20 cellular contexts compared by ENCODE assay signal in the genomic region with DNA sequence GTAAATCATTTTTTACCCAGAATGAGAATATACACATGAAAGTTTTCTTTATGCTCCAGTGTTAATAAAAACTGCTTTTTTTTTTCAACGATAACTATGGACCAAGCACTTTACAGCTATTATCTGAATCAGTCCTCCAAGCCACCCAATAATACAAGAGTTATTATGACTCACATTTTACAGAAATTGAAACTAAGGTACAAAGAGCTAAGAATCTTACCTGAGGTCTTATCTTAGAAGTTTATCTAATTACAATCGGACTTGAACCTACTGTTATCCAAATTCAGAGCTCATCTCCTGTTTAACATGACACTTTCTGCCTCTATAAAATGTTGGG. TPM values are rescaled to one million over a fixed set of nuclear protein-coding genes. Genes with fewer than 3 reads are reported as not detected.
DNase-seq lines count a peak whose midpoint lies in the region; ATAC-seq, FAIRE-seq and TF ChIP-seq lines count a peak whose summit lies in the region.
"Had no signal": no experiment of that assay in that cellular context is flagged by ENCODE, and none has a peak within 500 bp of the region (broad histone marks: within the 10 kb centered on the region; RNA-seq: fewer than 3 reads in every experiment).

No MANE protein-coding gene starts in this region.

- no peak for TF ChIP-seq EP300 in H1 (IDR thresholded peaks at IDR 0.05; ENCODE audit: borderline replicate concordance in 1 of 2, low read depth in 2 of 2, low read length in 2 of 2)
- TF ChIP-seq EP300 in esophagus muscularis mucosa (IDR thresholded peaks at IDR 0.05), result no peak

- H3K4me2 ChIP-seq in PC-3 (ENCODE audit: low read length) (peak overlapping the region; percentile 19), H1 (ENCODE audit: insufficient read depth in 1 of 2, low read depth in 2 of 2, low read length in 2 of 2) (peak overlapping the region; percentile 37 to 48; a peak in 3 of 4 replicates), parathyroid adenoma (ENCODE audit: low read length) (peak overlapping the region; percentile 5)
- H3K4me2 ChIP-seq: BLaER1 had no signal

- no peak overlapping the region for H2BK120ac ChIP-seq in H1 (replicated peaks; ENCODE audit: low read depth, low read length)

- TF ChIP-seq POLR2A in H1 (IDR thresholded peaks at IDR 0.05; ENCODE audit: control extremely low read depth in 1 of 2, low read depth in 2 of 2, low read length in 2 of 2) (no peak), adrenal gland (IDR thresholded peaks at IDR 0.05) (no peak), esophagus muscularis mucosa (IDR thresholded peaks at IDR 0.05; ENCODE audit: low read depth) (no peak)

- peaks cover 42% of the 10 kb centered on the region for H3K4me1 Mint-ChIP-seq in activated naive CD4-positive, alpha-beta T cell treated with anti-CD3 and anti-CD28 coated beads, Interleukin-2, amount 50 U/mL, for 24 hours
- H3K4me1 Mint-ChIP-seq in activated naive CD4-positive, alpha-beta T cell treated with anti-CD3 and anti-CD28 coated beads, Interleukin-2, amount 10 ng/mL, durations not matched to agents 7 days and 5 days, result peaks cover 30% of the 10 kb centered on the region

- no peak overlapping the region for H2BK20ac ChIP-seq in H1 (ENCODE audit: low read length)

- H3K9me3 Mint-ChIP-seq in activated naive CD4-positive, alpha-beta T cell treated with anti-CD3 and anti-CD28 coated beads, Interleukin-2, amount 50 U/mL, for 24 hours, result no peaks in the 10 kb centered on the region
- no peaks in the 10 kb centered on the region for H3K9me3 Mint-ChIP-seq in activated naive CD4-positive, alpha-beta T cell treated with anti-CD3 and anti-CD28 coated beads, Interleukin-2, amount 10 ng/mL, durations not matched to agents 7 days and 5 days
- H3K9me3 Mint-ChIP-seq: HFFc6, IgD-negative memory B cell had no signal

- no peaks in the 10 kb centered on the region for H3K79me2 ChIP-seq in PC-3 (ENCODE audit: low read length)
- no peaks in the 10 kb centered on the region for H3K79me2 ChIP-seq in H1 (ENCODE audit: control insufficient read depth in 1 of 2, insufficient read depth in 2 of 2, low read length in 2 of 2)
- H3K79me2 ChIP-seq in parathyroid adenoma, result no peaks in the 10 kb centered on the region

- no peak overlapping the region for H3K14ac ChIP-seq in H1 (ENCODE audit: insufficient read length)

- H3K4me1 ChIP-seq in PC-3 (ENCODE audit: insufficient read depth, low read length), result peaks cover 19% of the 10 kb centered on the region
- H3K4me1 ChIP-seq in H1 (replicated peaks in 1 of 4; ENCODE audit: control insufficient read depth in 3 of 4, insufficient read depth in 4 of 4, low read length in 3 of 4), result peaks cover 1 to 22% (median 15%) of the 10 kb centered on the region in 4 experiments; a peak in 6 of 7 replicates
- H3K4me1 ChIP-seq in parathyroid adenoma, result no peaks in the 10 kb centered on the region
- peaks cover 0 to 5% of the 10 kb centered on the region in 2 donors for H3K4me1 ChIP-seq in left lung
- H3K4me1 ChIP-seq in adrenal gland (replicated peaks in 1 of 2), result peaks cover 0 to 1% of the 10 kb centered on the region in 2 donors
- H3K4me1 ChIP-seq in esophagus muscularis mucosa, result peaks cover under 1 to 8% (median 7%) of the 10 kb centered on the region in 4 donors
- H3K4me1 ChIP-seq: uterus had no signal

- no peak for FAIRE-seq in H1 (lab: Jason Lieb, UNC)

- no peaks in the 10 kb centered on the region for H3K36me3 Mint-ChIP-seq in activated naive CD4-positive, alpha-beta T cell treated with anti-CD3 and anti-CD28 coated beads, Interleukin-2, amount 50 U/mL, for 24 hours
- H3K36me3 Mint-ChIP-seq in activated naive CD4-positive, alpha-beta T cell treated with anti-CD3 and anti-CD28 coated beads, Interleukin-2, amount 10 ng/mL, durations not matched to agents 7 days and 5 days, result no peaks in the 10 kb centered on the region
- H3K36me3 Mint-ChIP-seq: IgD-negative memory B cell had no signal

- H3K9me3 ChIP-seq in PC-3 (ENCODE audit: low read length) (no peaks in the 10 kb centered on the region), H1 (ENCODE audit: insufficient read depth in 2 of 2, low read depth in 1 of 2, low read length in 1 of 2) (no peaks in the 10 kb centered on the region), parathyroid adenoma (ENCODE audit: control insufficient read depth, low read length) (no peaks in the 10 kb centered on the region), left lung (no peaks in the 10 kb centered on the region), adrenal gland (replicated peaks in 1 of 3) (no peaks in the 10 kb centered on the region), esophagus muscularis mucosa (no peaks in the 10 kb centered on the region)
- H3K9me3 ChIP-seq: ascending aorta, BLaER1, mucosa of descending colon, uterus had no signal

- peak; percentile 18; the same call in 1 of the 2 replicates for ATAC-seq in PC-3
- no peak for ATAC-seq in left lung

- no peaks in the 10 kb centered on the region for H3K27me3 Mint-ChIP-seq in activated naive CD4-positive, alpha-beta T cell treated with anti-CD3 and anti-CD28 coated beads, Interleukin-2, amount 50 U/mL, for 24 hours
- no peaks in the 10 kb centered on the region for H3K27me3 Mint-ChIP-seq in activated naive CD4-positive, alpha-beta T cell treated with anti-CD3 and anti-CD28 coated beads, Interleukin-2, amount 10 ng/mL, durations not matched to agents 7 days and 5 days
- H3K27me3 Mint-ChIP-seq: IgD-negative memory B cell had no signal

- H3K36me3 ChIP-seq in PC-3 (ENCODE audit: low read depth, low read length), result no peaks in the 10 kb centered on the region
- H3K36me3 ChIP-seq in H1 (ENCODE audit: control insufficient read depth in 2 of 4, insufficient read depth in 4 of 4, low read length in 3 of 4), result no peaks in the 10 kb centered on the region
- no peaks in the 10 kb centered on the region for H3K36me3 ChIP-seq in parathyroid adenoma (ENCODE audit: control insufficient read depth, insufficient read depth, low read length)
- no peaks in the 10 kb centered on the region for H3K36me3 ChIP-seq in left lung
- H3K36me3 ChIP-seq in adrenal gland (replicated peaks in 1 of 2), result no peaks in the 10 kb centered on the region
- no peaks in the 10 kb centered on the region for H3K36me3 ChIP-seq in esophagus muscularis mucosa
- H3K36me3 ChIP-seq: ascending aorta, BLaER1, uterus had no signal

- H3K4ac ChIP-seq in H1 (replicated peaks; ENCODE audit: insufficient read length, low read depth, low read length), result no peak overlapping the region

- no TSS peak for BruUV-seq in PC-3 (replicated peaks; lab: Mats Ljungman, UMichigan)

- intact Hi-C loops in PC-3 (cut with micrococcal nuclease) (loop anchor here (5.0 kb wide), 1 partner anchor 266 kb away; no protein-coding TSS in a partner anchor), left lung (cut with DNase I) (no loop called here), adrenal gland (cut with DNase I) (no loop called here), esophagus muscularis mucosa (cut with DNase I) (no loop called here)

- POLR2A ChIA-PET in PC-3 (lab: Charles Lee; ENCODE audit: unreplicated experiment), result interaction anchor here (0.6 kb wide), 1 partner anchor 577 kb away, joined by 5 read pairs; no protein-coding TSS in a partner anchor
- POLR2A ChIA-PET in H1 (lab: Charles Lee; ENCODE audit: partially characterized antibody), result interaction anchor here (1.4 to 1.9 kb wide), 2 partner anchors 9 to 13 kb away, joined by 3 to 5 read pairs; no protein-coding TSS in a partner anchor

- no peak overlapping the region; the same call in 1 of the 2 replicates for H2BK5ac ChIP-seq in H1 (ENCODE audit: low read depth, low read length)

- H2BK15ac ChIP-seq in H1 (ENCODE audit: low read length), result no peak overlapping the region

- DNase-seq in activated naive CD4-positive, alpha-beta T cell treated with anti-CD3 and anti-CD28 coated beads, Interleukin-2, amount 10 ng/mL, durations not matched to agents 7 days and 5 days, result no peak
- DNase-seq in PC-3, result peak; percentile 30
- no peak for DNase-seq in H1 (ENCODE audit: low read depth in 1 of 2, low spot score in 2 of 2)
- DNase-seq in left lung, result no peak
- no peak for DNase-seq in adrenal gland
- no peak for DNase-seq in esophagus muscularis mucosa (ENCODE audit: extremely low spot score)
- DNase-seq: activated CD8-positive, alpha-beta memory T cell treated with anti-CD3 and anti-CD28 coated beads, Interleukin-2, amount 50 U/mL, for 48 hours; activated gamma-delta T cell treated with Interleukin-2 at 50 U/mL for 16 hours; effector CD4-positive, alpha-beta T cell; mucosa of descending colon; stimulated activated CD4-positive, alpha-beta T cell treated with anti-CD3 and anti-CD28 coated beads, Interleukin-12 subunit alpha, Interleukin-12 subunit beta, amount 100 ng/mL, for 4 hours; substantia nigra; T-helper 1 cell; uterus had no signal

- no peak overlapping the region; the same call in 1 of the 2 replicates for H3K18ac ChIP-seq in H1 (ENCODE audit: extremely low read depth, low read length)

- peak overlapping the region; percentile 0; the same call in 1 of the 2 replicates for H3K4me3 ChIP-seq in PC-3 (ENCODE audit: low read length)
- H3K4me3 ChIP-seq in H1 (ENCODE audit: extremely low read depth in 1 of 4, insufficient read depth in 2 of 4, low read depth in 3 of 4, low read length in 4 of 4), result peak overlapping the region in 1 of 4 experiments; percentile 34; a peak in 2 of 8 replicates
- no peak overlapping the region for H3K4me3 ChIP-seq in parathyroid adenoma (ENCODE audit: low read depth, low read length)
- no peak overlapping the region for H3K4me3 ChIP-seq in left lung
- H3K4me3 ChIP-seq in adrenal gland, result no peak overlapping the region
- H3K4me3 ChIP-seq in esophagus muscularis mucosa, result no peak overlapping the region
- H3K4me3 ChIP-seq: ascending aorta, BLaER1, mucosa of descending colon, uterus had no signal

- H3F3A ChIP-seq in PC-3 (ENCODE audit: low read length, unreplicated experiment), result peaks cover 3% of the 10 kb centered on the region

- peak overlapping the region; percentile 55 for H3K27ac Mint-ChIP-seq in activated naive CD4-positive, alpha-beta T cell treated with anti-CD3 and anti-CD28 coated beads, Interleukin-2, amount 50 U/mL, for 24 hours
- no peak overlapping the region for H3K27ac Mint-ChIP-seq in activated naive CD4-positive, alpha-beta T cell treated with anti-CD3 and anti-CD28 coated beads, Interleukin-2, amount 10 ng/mL, durations not matched to agents 7 days and 5 days
- H3K27ac Mint-ChIP-seq: HFFc6, IgD-negative memory B cell had no signal

- no peak overlapping the region for H4K8ac ChIP-seq in H1 (ENCODE audit: extremely low read depth, insufficient read depth, low read length)

- H3K23me2 ChIP-seq in H1 (ENCODE audit: low read depth, low read length), result no peaks in the 10 kb centered on the region

- H3K27ac ChIP-seq in PC-3 (ENCODE audit: low read length), result peak overlapping the region; percentile 64
- H3K27ac ChIP-seq in H1 (ENCODE audit: low read depth, low read length), result no peak overlapping the region
- H3K27ac ChIP-seq in parathyroid adenoma, result no peak overlapping the region
- no peak overlapping the region for H3K27ac ChIP-seq in left lung
- no peak overlapping the region for H3K27ac ChIP-seq in adrenal gland
- no peak overlapping the region for H3K27ac ChIP-seq in esophagus muscularis mucosa (replicated peaks in 1 of 4)
- H3K27ac ChIP-seq: ascending aorta, BLaER1, uterus had no signal

- H2AK5ac ChIP-seq in H1 (ENCODE audit: low read depth, low read length), result no peak overlapping the region

- 23% methylated on average over 2 of the region's 2 CpGs; no CpG with 5 or more reads in 1 of the 2 experiments for WGBS in H1 (ENCODE audit: extremely low coverage in 1 of 2, insufficient coverage in 1 of 2, insufficient read length in 1 of 2, insufficient replicate concordance in 2 of 2, low coverage in 1 of 2, low lambda C conversion rate in 2 of 2, missing lambda C conversion rate in 1 of 2), 2 experiments
- WGBS in adrenal gland, 4 donors, result 74 to 85% (median 79%) methylated on average over 2 of the region's 2 CpGs
- 94% methylated on average over 2 of the region's 2 CpGs for WGBS in esophagus muscularis mucosa

- H3K27me3 ChIP-seq in PC-3 (ENCODE audit: low read length) (no peaks in the 10 kb centered on the region), H1 (replicated peaks in 1 of 4; ENCODE audit: control insufficient read depth in 3 of 4, extremely low read depth in 1 of 4, insufficient read depth in 3 of 4, low read length in 3 of 4) (no peaks in the 10 kb centered on the region), parathyroid adenoma (ENCODE audit: control insufficient read depth, insufficient read depth, low read length) (no peaks in the 10 kb centered on the region), left lung (no peaks in the 10 kb centered on the region), adrenal gland (no peaks in the 10 kb centered on the region), esophagus muscularis mucosa (no peaks in the 10 kb centered on the region)
- H3K27me3 ChIP-seq: ascending aorta, BLaER1, uterus had no signal

- no peaks in the 10 kb centered on the region for H4K20me1 ChIP-seq in PC-3 (ENCODE audit: low read length)
- H4K20me1 ChIP-seq in H1 (replicated peaks in 1 of 2; ENCODE audit: control insufficient read depth in 1 of 2, insufficient read depth in 2 of 2, low read length in 2 of 2), result no peaks in the 10 kb centered on the region
- H4K20me1 ChIP-seq: BLaER1 had no signal

- H3K9ac ChIP-seq in PC-3 (ENCODE audit: low read length) (0 out of 2 replicates have a peak overlapping the region, but pooled peaks have one; percentile 8), H1 (replicated peaks in 1 of 4; ENCODE audit: extremely low read depth in 1 of 4, low read depth in 3 of 4, low read length in 3 of 4) (no peak overlapping the region), parathyroid adenoma (no peak overlapping the region)
- H3K9ac ChIP-seq: BLaER1 had no signal

- no peak overlapping the region for H3K56ac ChIP-seq in H1 (replicated peaks; ENCODE audit: insufficient read length, low read depth, low read length)

- H2AFZ ChIP-seq in PC-3 (ENCODE audit: low read length) (no peak overlapping the region), H1 (ENCODE audit: low read length) (no peak overlapping the region), parathyroid adenoma (no peak overlapping the region)

- no peak for TF ChIP-seq RAD21 in H1 (IDR thresholded peaks at IDR 0.05 in 1 of 2, conservative IDR thresholded peaks at IDR 0.05 in 1 of 2; ENCODE audit: low read depth in 2 of 2, low read length in 2 of 2)

- CTCF ChIA-PET in activated naive CD4-positive, alpha-beta T cell treated with anti-CD3 and anti-CD28 coated beads, Interleukin-2, amount 10 ng/mL, durations not matched to agents 7 days and 5 days (lab: Charles Lee), result interaction anchor here (0.8 to 1.6 kb wide), 3 partner anchors 10 to 522 kb away, joined by 4 read pairs; no protein-coding TSS in a partner anchor
- CTCF ChIA-PET in PC-3 (lab: Charles Lee), result no interaction called here
- CTCF ChIA-PET in H1 (lab: Charles Lee; ENCODE audit: partially characterized antibody), result interaction anchor here (0.7 to 2.0 kb wide), 6 partner anchors 10 to 604 kb away, joined by 3 to 5 read pairs (median 3); no protein-coding TSS in a partner anchor

- H3K4me3 Mint-ChIP-seq in activated naive CD4-positive, alpha-beta T cell treated with anti-CD3 and anti-CD28 coated beads, Interleukin-2, amount 50 U/mL, for 24 hours, result peak overlapping the region; percentile 33
- H3K4me3 Mint-ChIP-seq in activated naive CD4-positive, alpha-beta T cell treated with anti-CD3 and anti-CD28 coated beads, Interleukin-2, amount 10 ng/mL, durations not matched to agents 7 days and 5 days, result no peak overlapping the region
- H3K4me3 Mint-ChIP-seq: HFFc6, IgD-negative memory B cell had no signal

- H3K79me1 ChIP-seq in H1 (ENCODE audit: low read depth, low read length), result no peaks in the 10 kb centered on the region

- peak overlapping the region; percentile 91 for H4K5ac ChIP-seq in H1 (ENCODE audit: insufficient read length, low read depth, low read length)

- no peak overlapping the region for H2BK12ac ChIP-seq in H1 (ENCODE audit: low read depth, low read length)

- TF ChIP-seq CTCF in PC-3 (conservative IDR thresholded peaks at IDR 0.05; ENCODE audit: low read depth, low read length) (no peak), H1 (IDR thresholded peaks at IDR 0.05; ENCODE audit: control extremely low read depth in 1 of 3, insufficient read depth in 1 of 3, low read depth in 1 of 3, low read length in 3 of 3) (no peak), parathyroid adenoma (IDR thresholded peaks at IDR 0.05) (no peak), left lung (IDR thresholded peaks at IDR 0.05) (no peak), adrenal gland (IDR thresholded peaks at IDR 0.05) (no peak), esophagus muscularis mucosa (IDR thresholded peaks at IDR 0.05) (no peak)

- no peak overlapping the region for H4K91ac ChIP-seq in H1 (replicated peaks; ENCODE audit: insufficient read length, low read length)

- no peak overlapping the region for H3K23ac ChIP-seq in H1 (ENCODE audit: insufficient read length)

- H3K9me2 ChIP-seq in PC-3 (replicated peaks; ENCODE audit: low read length), result no peaks in the 10 kb centered on the region

RNA-seq across cellular contexts. Expression of a gene that starts 6.6 kb away (rescaled TPM):
- total RNA-seq in PC-3 (2014; rRNA removed) (2.7 and 3.5 TPM in 2 replicates), left lung (10 to 100 TPM; 19.3 to 24.0 TPM), adrenal gland (10 to 100 TPM; 17.2 to 35.4 (median 24.4) TPM), esophagus muscularis mucosa (10 to 100 TPM; 65.6 to 87.4 (median 78.5) TPM)
- total RNA-seq in H1 (2021; fragmentation: NEBNext Ultra II Directional; extraction: Animal tissue kit (Norgen Biotek cat#: 25700)), result 56.1 and 56.9 TPM in 2 replicates
- polyA plus RNA-seq in H1 (2011; rRNA removed) (35.3 and 36.5 TPM in 2 replicates), adrenal gland (10 to 100 TPM in 1 of 3 donors, 1 to 10 TPM in 2; 4.3 to 15.2 (median 4.4) TPM)
- polyA plus RNA-seq in H1 (2011; cell fraction: cytosol; rRNA removed), result 19.0 TPM
- polyA plus RNA-seq in H1 (2011; cell fraction: nucleus; rRNA removed), result 33.2 TPM
- 27.6 to 34.4 TPM (median 33.7 TPM) in 4 replicates for polyA plus RNA-seq in H1 (2012, experiment 1 of 2)
- 5.8 TPM for polyA plus RNA-seq in H1 (2012, experiment 2 of 2)
- 19.9 TPM for polyA plus RNA-seq in H1 (2013, experiment 1 of 2)
- polyA plus RNA-seq in H1 (2013, experiment 2 of 2), result 18.7 TPM
- 112 and 122 TPM in 2 replicates for polyA minus RNA-seq in H1 (2011; rRNA and poly(A)+ RNA removed)
- 50.3 TPM for polyA minus RNA-seq in H1 (2011; cell fraction: cytosol; rRNA and poly(A)+ RNA removed)
- polyA minus RNA-seq in H1 (2011; cell fraction: nucleus; rRNA and poly(A)+ RNA removed), result 66.2 TPM
